ENCODE assay signal across 15 cellular contexts in genomic region chr3:119965692-119966091, GRCh38.
DNase-seq lines count a peak whose midpoint lies in the region; ATAC-seq, FAIRE-seq and TF ChIP-seq lines count a peak whose summit lies in the region.
"Had no signal": no experiment of that assay in that cellular context is flagged by ENCODE, and none has a peak within 500 bp of the region (broad histone marks: within the 10 kb centered on the region; RNA-seq: fewer than 3 reads in every experiment).

No MANE protein-coding gene starts in this region.

- DNase-seq in H54 (ENCODE audit: insufficient read length, low spot score) = no peak
- peak; percentile 29 for DNase-seq in OCI-M1 (lab: John Stamatoyannopoulos, UW)
- DNase-seq in left kidney (ENCODE audit: low read depth, low spot score) = peak; percentile 2
- no peak for DNase-seq in dermis blood vessel endothelial cell
- DNase-seq in left lung = no peak
- no peak for DNase-seq in LoVo (ENCODE audit: low spot score)
- DNase-seq: 8988T; AML-193; Caco-2; CD8-positive, alpha-beta memory T cell; DND-41; GF-D8; H7 had no signal

- H3K36me3 ChIP-seq in neutrophil = peaks cover 5% of the 10 kb centered on the region
- no peaks in the 10 kb centered on the region for H3K36me3 ChIP-seq in left lung

- H3K9me3 ChIP-seq in neutrophil (no peaks in the 10 kb centered on the region), left lung (no peaks in the 10 kb centered on the region)
- H3K9me3 ChIP-seq: Caco-2 had no signal

- H3K27ac ChIP-seq in neutrophil (peak overlapping the region; percentile 11), left lung (no peak overlapping the region)
- H3K27ac ChIP-seq: BLaER1 had no signal

- FAIRE-seq in H54 (lab: Jason Lieb, UNC) = peak; percentile 75

- intact Hi-C loops in left lung (cut with DNase I) = no loop called here

- no peak for ATAC-seq in left lung

- H3K4me1 ChIP-seq in neutrophil (ENCODE audit: control insufficient read depth in 1 of 2, insufficient read depth in 1 of 2, low read depth in 1 of 2, low read length in 1 of 2) (no peaks in the 10 kb centered on the region), left lung (no peaks in the 10 kb centered on the region)
- H3K4me1 ChIP-seq: BLaER1, Caco-2 had no signal

- TF ChIP-seq CTCF in neutrophil (IDR thresholded peaks at IDR 0.05) = no peak
- TF ChIP-seq CTCF in left lung (IDR thresholded peaks at IDR 0.05) = no peak

- TF ChIP-seq POLR2A in H54 (IDR thresholded peaks at IDR 0.05; ENCODE audit: low read depth, low read length) = no peak

- H3K27me3 ChIP-seq in neutrophil (no peaks in the 10 kb centered on the region), left lung (no peaks in the 10 kb centered on the region)
- H3K27me3 ChIP-seq: BLaER1 had no signal

- no peak overlapping the region for H3K4me3 ChIP-seq in neutrophil (ENCODE audit: low read depth in 1 of 2, low read length in 1 of 2)
- H3K4me3 ChIP-seq in left lung = no peak overlapping the region
- H3K4me3 ChIP-seq: BLaER1 had no signal

Comparison
In these comparisons a context has a peak if more than half of its experiments do, and no peak if none do; other contexts are left out.
1. DNase-seq: peak in OCI-M1 (single experiment) and left kidney (single experiment); none in H54 (single experiment), dermis blood vessel endothelial cell (single experiment), left lung (0 of 2) and LoVo (single experiment).